In genomic region chr19:8005534-8006256, GRCh38 we compare ENCODE assay signal across 1 cellular context.
TF ChIP-seq lines count a peak whose summit lies in the region.

ELAVL1 (minus strand) TSS chr19:8005641; CDS start chr19:7991815, 13,826 bp downstream.

TF ChIP-seq in K562, 482 proteins besides CTCF, POLR2A, EP300 and RAD21 (continued from another document and continues in another):
- TF ChIP-seq ZBTB9 (CRISPR knock-in tag; IDR thresholded peaks at IDR 0.05) = no peak
- TF ChIP-seq JUN (IDR thresholded peaks at IDR 0.05; ENCODE audit: borderline replicate concordance, low read depth, low read length) = no peak
- TF ChIP-seq JUN (CRISPR knock-in tag; IDR thresholded peaks at IDR 0.05; ENCODE audit: borderline replicate concordance) = 0 out of 2 replicates have a peak, but pooled peaks have one; percentile 35
- peak; percentile 90 for TF ChIP-seq ARID4B (CRISPR knock-in tag; IDR thresholded peaks at IDR 0.05)
- no peak for TF ChIP-seq CBX5 (IDR thresholded peaks at IDR 0.05; ENCODE audit: borderline replicate concordance, low read depth)
- no peak for TF ChIP-seq MXI1 (IDR thresholded peaks at IDR 0.05; ENCODE audit: low read depth, low read length)
- TF ChIP-seq KDM2B (CRISPR knock-in tag; IDR thresholded peaks at IDR 0.05) = no peak
- TF ChIP-seq KHSRP (IDR thresholded peaks at IDR 0.05) = no peak
- no peak for TF ChIP-seq ZNF584 (CRISPR knock-in tag; IDR thresholded peaks at IDR 0.05; ENCODE audit: low read depth)
- TF ChIP-seq ELF2 (CRISPR knock-in tag; IDR thresholded peaks at IDR 0.05) = no peak
- no peak for TF ChIP-seq BMI1 (IDR thresholded peaks at IDR 0.05; ENCODE audit: low read length)
- TF ChIP-seq ID3 (CRISPR knock-in tag; IDR thresholded peaks at IDR 0.05) = no peak
- TF ChIP-seq ID3 (tag; IDR thresholded peaks at IDR 0.05) = peak; percentile 90
- no peak for TF ChIP-seq SMAD2 (IDR thresholded peaks at IDR 0.05; ENCODE audit: low read depth, low read length)
- TF ChIP-seq HLTF (IDR thresholded peaks at IDR 0.05) = no peak
- TF ChIP-seq SAFB2 (IDR thresholded peaks at IDR 0.05; ENCODE audit: borderline replicate concordance, low read depth, low read length, severe bottlenecking) = no peak
- peak; percentile 85 for TF ChIP-seq ZNF764 (CRISPR knock-in tag; IDR thresholded peaks at IDR 0.05; ENCODE audit: low read depth)
- no peak for TF ChIP-seq HINFP (tag; conservative IDR thresholded peaks at IDR 0.05; ENCODE audit: low read depth)
- no peak for TF ChIP-seq ZNF143 (CRISPR knock-in tag; IDR thresholded peaks at IDR 0.05)
- TF ChIP-seq STAT6 (CRISPR knock-in tag; IDR thresholded peaks at IDR 0.05) = no peak
- peak; percentile 96 for TF ChIP-seq CXXC5 (CRISPR knock-in tag; IDR thresholded peaks at IDR 0.05)
- no peak for TF ChIP-seq ARID3A (IDR thresholded peaks at IDR 0.05; ENCODE audit: borderline replicate concordance, low read depth, low read length)
- TF ChIP-seq GABPB2 (CRISPR knock-in tag; conservative IDR thresholded peaks at IDR 0.05) = no peak
- no peak for TF ChIP-seq EWSR1 (IDR thresholded peaks at IDR 0.05; ENCODE audit: borderline replicate concordance, low read depth, partially characterized antibody)
- no peak for TF ChIP-seq ZNF785 (CRISPR knock-in tag; IDR thresholded peaks at IDR 0.05)
- no peak for TF ChIP-seq HNRNPL (IDR thresholded peaks at IDR 0.05; ENCODE audit: low read depth, low read length)
- TF ChIP-seq BRCA1 (IDR thresholded peaks at IDR 0.05) = no peak
- no peak for TF ChIP-seq BRCA1 (CRISPR knock-in tag; IDR thresholded peaks at IDR 0.05)
- TF ChIP-seq CEBPG (CRISPR knock-in tag; IDR thresholded peaks at IDR 0.05) = no peak
- no peak for TF ChIP-seq CEBPG (tag; conservative IDR thresholded peaks at IDR 0.05 in 1 of 2, IDR thresholded peaks at IDR 0.05 in 1 of 2)
- no peak for TF ChIP-seq RREB1 (CRISPR knock-in tag; IDR thresholded peaks at IDR 0.05)
- no peak for TF ChIP-seq IRF1 (CRISPR knock-in tag; IDR thresholded peaks at IDR 0.05; ENCODE audit: borderline replicate concordance)
- no peak for TF ChIP-seq TFAM (CRISPR knock-in tag; conservative IDR thresholded peaks at IDR 0.05)
- TF ChIP-seq NCOR1 (IDR thresholded peaks at IDR 0.05) = no peak
- peak in 1 of 2 experiments; percentile 16; a peak in 2 of 4 replicates for TF ChIP-seq RCOR1 (IDR thresholded peaks at IDR 0.05; ENCODE audit: borderline replicate concordance in 1 of 2, low read depth in 2 of 2, low read length in 2 of 2)
- TF ChIP-seq ETS1 (conservative IDR thresholded peaks at IDR 0.05; ENCODE audit: control insufficient read depth, low read depth, low read length) = 0 out of 2 replicates have a peak, but pooled peaks have one; percentile 12
- 0 out of 2 replicates have a peak, but pooled peaks have one; percentile 64 for TF ChIP-seq FOXO4 (CRISPR knock-in tag; IDR thresholded peaks at IDR 0.05)
- peak; percentile 64; the same call in 1 of the 2 replicates for TF ChIP-seq GTF2E2 (tag; IDR thresholded peaks at IDR 0.05)
- TF ChIP-seq FOXK2 (conservative IDR thresholded peaks at IDR 0.05 in 1 of 2, IDR thresholded peaks at IDR 0.05 in 1 of 2; ENCODE audit: low read depth in 2 of 2) = no peak
- TF ChIP-seq ZNF347 (CRISPR knock-in tag; IDR thresholded peaks at IDR 0.05; ENCODE audit: low read depth) = no peak
